8 cellular contexts compared by ENCODE assay signal in the genomic region with DNA sequence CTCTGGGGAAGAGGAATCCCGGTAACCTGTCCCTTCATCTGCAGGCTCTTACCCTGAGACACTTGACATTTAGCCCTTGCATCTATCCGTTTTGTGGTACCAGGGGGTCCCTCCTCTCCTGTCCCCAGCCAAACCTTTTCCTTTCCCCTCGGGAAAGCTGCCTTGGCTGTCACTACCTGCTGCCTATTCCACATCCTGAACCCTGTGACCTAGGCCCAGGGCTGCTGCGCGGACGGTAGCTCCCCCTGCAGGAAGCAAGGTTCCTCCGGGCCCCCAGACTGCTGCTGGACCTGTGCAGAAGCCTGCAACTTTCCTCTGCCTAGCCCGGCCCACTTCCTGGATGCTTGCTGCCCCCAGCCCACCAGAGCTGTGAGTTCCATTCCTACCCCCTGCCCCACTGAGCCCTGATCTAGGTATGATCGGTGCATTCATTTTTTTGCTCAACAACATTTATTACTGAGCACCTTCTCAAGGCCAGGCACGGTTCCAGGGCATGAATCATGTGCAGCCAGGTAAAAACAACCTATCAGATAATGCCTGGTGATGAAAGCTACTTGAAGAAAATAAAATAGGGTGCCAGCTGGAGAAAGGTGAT. TPM values are rescaled to one million over a fixed set of nuclear protein-coding genes. Genes with fewer than 3 reads are reported as not detected.
DNase-seq lines count a peak whose midpoint lies in the region; ATAC-seq and TF ChIP-seq lines count a peak whose summit lies in the region.

No MANE protein-coding gene starts in this region.

- no peaks in the 10 kb centered on the region for H3K36me3 ChIP-seq in PC-3 (ENCODE audit: low read depth, low read length)
- H3K36me3 ChIP-seq in ascending aorta: no peaks in the 10 kb centered on the region

- H3K27me3 ChIP-seq in PC-3 (ENCODE audit: low read length) (no peaks in the 10 kb centered on the region), ascending aorta (no peaks in the 10 kb centered on the region)

- POLR2A ChIA-PET in PC-3 (lab: Charles Lee; ENCODE audit: unreplicated experiment): interaction anchor here (0.6 kb wide), 1 partner anchor 16 kb away, joined by 4 read pairs; no protein-coding TSS in a partner anchor

- DNase-seq in NCI-H345 (lab: John Stamatoyannopoulos, UW): peak; percentile 18
- no peak for DNase-seq in NCI-H345 treated with DMSO at 0.1 percent for 48 hours (lab: John Stamatoyannopoulos, UW; ENCODE audit: unreplicated experiment)
- DNase-seq in PC-3: peak; percentile 58
- DNase-seq in ascending aorta (ENCODE audit: low spot score in 2 of 2): no peak
- no peak for DNase-seq in memory B cell (ENCODE audit: low spot score in 2 of 2)
- no peak for DNase-seq in NCI-H1105 (lab: John Stamatoyannopoulos, UW)
- DNase-seq in NCI-H1048 (lab: John Stamatoyannopoulos, UW): no peak

- no peak overlapping the region for H3K9ac ChIP-seq in PC-3 (ENCODE audit: low read length)

- H3K4me2 ChIP-seq in PC-3 (ENCODE audit: low read length): peak overlapping the region; percentile 71

- peaks cover 4% of the 10 kb centered on the region for H3K4me1 Mint-ChIP-seq in memory B cell

- ATAC-seq in PC-3 (peak; percentile 19; the same call in 1 of the 2 replicates), memory B cell (ENCODE audit: low read depth) (peak; percentile 56), GM19328 (IDR thresholded peaks at IDR 0.05; ENCODE audit: unreplicated experiment) (no peak)

- H3K4me3 ChIP-seq in PC-3 (ENCODE audit: low read length): peak overlapping the region; percentile 15; the same call in 1 of the 2 replicates
- H3K4me3 ChIP-seq in ascending aorta: no peak overlapping the region

- no peaks in the 10 kb centered on the region for H3K9me2 ChIP-seq in PC-3 (replicated peaks; ENCODE audit: low read length)

- H3K4me3 Mint-ChIP-seq in memory B cell: peak overlapping the region; percentile 30

- H2AFZ ChIP-seq in PC-3 (ENCODE audit: low read length): no peak overlapping the region

- no peaks in the 10 kb centered on the region for H3K36me3 Mint-ChIP-seq in memory B cell

- no peaks in the 10 kb centered on the region for H4K20me1 ChIP-seq in PC-3 (ENCODE audit: low read length)

- peak; percentile 64 for TF ChIP-seq CTCF in PC-3 (conservative IDR thresholded peaks at IDR 0.05; ENCODE audit: low read depth, low read length)
- TF ChIP-seq CTCF in ascending aorta (IDR thresholded peaks at IDR 0.05): peak in 2 of 3 experiments; percentile 7 to 8

- no peak overlapping the region for H3K27ac ChIP-seq in PC-3 (ENCODE audit: low read length)
- no peak overlapping the region for H3K27ac ChIP-seq in ascending aorta

- CTCF ChIA-PET in PC-3 (lab: Charles Lee): interaction anchor here (0.6 to 0.7 kb wide), 2 partner anchors 37 to 40 kb away, joined by 3 read pairs; no protein-coding TSS in a partner anchor

- peaks cover 2% of the 10 kb centered on the region for H3K27me3 Mint-ChIP-seq in memory B cell

- H3K27ac Mint-ChIP-seq in memory B cell: no peak overlapping the region

- no peaks in the 10 kb centered on the region for H3K79me2 ChIP-seq in PC-3 (ENCODE audit: low read length)

- BruUV-seq in PC-3 (replicated peaks; lab: Mats Ljungman, UMichigan): no TSS peak

- H3K9me3 ChIP-seq in PC-3 (ENCODE audit: low read length) (no peaks in the 10 kb centered on the region), ascending aorta (no peaks in the 10 kb centered on the region)

- H3K9me3 Mint-ChIP-seq in memory B cell: no peaks in the 10 kb centered on the region

- H3F3A ChIP-seq in PC-3 (ENCODE audit: low read length, unreplicated experiment): no peaks in the 10 kb centered on the region

- peaks cover 15% of the 10 kb centered on the region for H3K4me1 ChIP-seq in PC-3 (ENCODE audit: insufficient read depth, low read length)
- H3K4me1 ChIP-seq in ascending aorta: peaks cover 0 to 12% of the 10 kb centered on the region in 2 donors

- intact Hi-C loops in PC-3 (cut with micrococcal nuclease): no loop called here
- intact Hi-C loops in ascending aorta (cut with DNase I): loop anchor here (5.0 kb wide), 3 partner anchors 37 to 67 kb away; a partner anchor contains a TSS

RNA-seq across cellular contexts. Expression of a gene that starts 10.5 kb away (rescaled TPM):
- total RNA-seq in PC-3 (2014; rRNA removed) (1,859 and 2,048 TPM in 2 replicates), ascending aorta (1,202 TPM)

RNA-seq across cellular contexts. Expression of a gene that starts 20.7 kb away (rescaled TPM):
- total RNA-seq in PC-3 (2014; rRNA removed) (116 and 117 TPM in 2 replicates), ascending aorta (50.7 TPM)

RNA-seq across cellular contexts. Expression of a gene that starts 24.0 kb away (rescaled TPM):
- total RNA-seq in PC-3 (2014; rRNA removed): 0.29 and 0.47 TPM in 2 replicates
- total RNA-seq in ascending aorta: not detected

RNA-seq across cellular contexts. Expression of a gene that starts 32.1 kb away (rescaled TPM):
- total RNA-seq in PC-3 (2014; rRNA removed) (not detected in 2 replicates), ascending aorta (not detected)

RNA-seq across cellular contexts. Expression of a gene that starts 36.7 kb away (rescaled TPM):
- total RNA-seq in PC-3 (2014; rRNA removed) (0.86 and 1.1 TPM in 2 replicates), ascending aorta (0.75 TPM)

Comparison
In these comparisons a context has a peak if more than half of its experiments do, and no peak if none do; other contexts are left out.
1. DNase-seq: peak in NCI-H345 (single experiment) and PC-3 (single experiment); none in NCI-H345 treated with DMSO at 0.1 percent for 48 hours (single experiment), ascending aorta (0 of 2), memory B cell (0 of 2), NCI-H1105 (single experiment) and NCI-H1048 (single experiment).